8 cellular contexts compared by ENCODE assay signal in genomic region chr12:94650143-94651056, GRCh38. TPM values are rescaled to one million over a fixed set of nuclear protein-coding genes. Genes with fewer than 3 reads are reported as not detected.
DNase-seq lines count a peak whose midpoint lies in the region; ATAC-seq and TF ChIP-seq lines count a peak whose summit lies in the region.

Gene TMCC3, minus strand, starts transcription at chr12:94650557. Its CDS starts 127 bp downstream, at chr12:94650430.

- peak in 7 of 56 donors; percentile 5 to 42 (median 17) for TF ChIP-seq CTCF in dorsolateral prefrontal cortex (IDR thresholded peaks at IDR 0.05 in 54 of 56, conservative IDR thresholded peaks at IDR 0.05 in 2 of 56; ENCODE audit: low read depth in 1 of 56, partially characterized antibody in 56 of 56)

- CTCF ChIA-PET in T-cell (lab: Charles Lee) = interaction anchor here (0.6 to 1.5 kb wide), 3 partner anchors 10 to 506 kb away, joined by 3 to 5 read pairs (median 5); no protein-coding TSS in a partner anchor

- peak within 1 kb of the TSS in 58 of 59 donors; percentile 34 to 92 (median 83) for H3K27ac ChIP-seq in dorsolateral prefrontal cortex

- DNase-seq in C1 segment of cervical spinal cord (lab: John Stamatoyannopoulos, UW) = peak in 12 of 14 donors; percentile 8 to 82 (median 47)
- DNase-seq in T-cell = peak in 20 of 34 experiments; percentile 2 to 44 (median 18)
- DNase-seq in dorsolateral prefrontal cortex = peak; percentile 17 to 84 (median 60)
- peak; percentile 74 for DNase-seq in left lobe of liver (ENCODE audit: low spot score)
- DNase-seq in stimulated activated CD4-positive, alpha-beta T cell treated with anti-CD3 and anti-CD28 coated beads, Interleukin-4, amount 100 ng/mL, for 1 hour = peak; percentile 29
- no peak for DNase-seq in NOMO-1 (lab: John Stamatoyannopoulos, UW; ENCODE audit: unreplicated experiment in 2 of 2)

- ATAC-seq in GM19023 (IDR thresholded peaks at IDR 0.05; ENCODE audit: unreplicated experiment) (peak; percentile 73), HG03159 (IDR thresholded peaks at IDR 0.05; ENCODE audit: unreplicated experiment) (peak; percentile 69), T-cell (replicated peaks in 1 of 4) (peak; percentile 65 to 80 (median 76)), left lobe of liver (peak; percentile 82)

- H3K27me3 ChIP-seq in dorsolateral prefrontal cortex = peaks cover 0 to 9% (median 0%) of the 10 kb centered on the region in 45 donors

- intact Hi-C loops in dorsolateral prefrontal cortex (cut with DNase I) = loop anchor here (5.0 to 10.0 kb wide), 4 partner anchors 33 to 114 kb away; no protein-coding TSS in a partner anchor

- POLR2A ChIA-PET in T-cell (lab: Charles Lee) = no interaction called here

- no peaks in the 10 kb centered on the region for H3K9me3 Mint-ChIP-seq in T-cell

- no peak within 1 kb of the TSS for H3K27ac Mint-ChIP-seq in T-cell

- peak within 1 kb of the TSS; percentile 68 to 80 (median 78) for H3K4me3 Mint-ChIP-seq in T-cell

- no peaks in the 10 kb centered on the region for H3K36me3 Mint-ChIP-seq in T-cell

- peaks cover 8 to 20% (median 14%) of the 10 kb centered on the region in 3 donors for H3K4me1 Mint-ChIP-seq in T-cell

- H3K4me3 ChIP-seq in dorsolateral prefrontal cortex = peak within 1 kb of the TSS; percentile 44 to 92 (median 75)

- H3K27me3 Mint-ChIP-seq in T-cell = peaks cover 45 to 46% of the 10 kb centered on the region in 2 donors

RNA-seq across cellular contexts. Expression of gene TMCC3, which starts in this region (rescaled TPM):
- total RNA-seq in T-cell (1 to 10 TPM in 2 of 5 donors, under 1 TPM in 3; 0.30 to 2.8 (median 0.95) TPM), dorsolateral prefrontal cortex (100 to 1,000 TPM in 1 of 120 experiments, 10 to 100 TPM in 115, 1 to 10 TPM in 4; 8.4 to 120 (median 24.4) TPM), left lobe of liver (2.6 TPM)

Comparison
In these comparisons a context has a peak if more than half of its experiments do, and no peak if none do; other contexts are left out.
1. DNase-seq: peak in C1 segment of cervical spinal cord (12 of 14), T-cell (20 of 34), dorsolateral prefrontal cortex (10 of 10), left lobe of liver (single experiment) and stimulated activated CD4-positive, alpha-beta T cell treated with anti-CD3 and anti-CD28 coated beads, Interleukin-4, amount 100 ng/mL, for 1 hour (single experiment); none in NOMO-1 (0 of 2).
2. Peak in every context shown above with its lines, with median percentiles within 50 percentile points of each other: ATAC-seq.